Comparison of ENCODE assay signal across 22 cellular contexts in genomic region chr13:77250968-77251367, GRCh38.
DNase-seq lines count a peak whose midpoint lies in the region; ATAC-seq, FAIRE-seq and TF ChIP-seq lines count a peak whose summit lies in the region.
"Had no signal": no experiment of that assay in that cellular context is flagged by ENCODE, and none has a peak within 500 bp of the region (broad histone marks: within the 10 kb centered on the region; RNA-seq: fewer than 3 reads in every experiment).

No MANE protein-coding gene starts in this region.

- no peak overlapping the region for H2AK5ac ChIP-seq in H1 (ENCODE audit: low read depth, low read length)

- no peaks in the 10 kb centered on the region for H3K79me2 ChIP-seq in SK-N-SH (ENCODE audit: insufficient read depth)
- no peaks in the 10 kb centered on the region for H3K79me2 ChIP-seq in H1 (ENCODE audit: control insufficient read depth in 1 of 2, insufficient read depth in 2 of 2, low read length in 2 of 2)

- no peaks in the 10 kb centered on the region for H3K9me2 ChIP-seq in SK-N-SH

- peak overlapping the region; percentile 51; the same call in 1 of the 2 replicates for H4K8ac ChIP-seq in H1 (ENCODE audit: extremely low read depth, insufficient read depth, low read length)

- FAIRE-seq in H1 (lab: Jason Lieb, UNC) = no peak
- peak; percentile 36 for FAIRE-seq in islet of Langerhans (lab: Jason Lieb, UNC)
- FAIRE-seq: D721Med, GM12891 had no signal

- POLR2A ChIA-PET in SK-N-SH (lab: Yijun Ruan, JAX) = no interaction called here
- POLR2A ChIA-PET in H1 (lab: Charles Lee; ENCODE audit: partially characterized antibody) = no interaction called here

- H2BK120ac ChIP-seq in H1 (replicated peaks; ENCODE audit: low read depth, low read length) = no peak overlapping the region

- H3K36me3 ChIP-seq in SK-N-SH (replicated peaks in 1 of 2; ENCODE audit: control insufficient read depth in 1 of 2, insufficient read depth in 2 of 2, low read length in 1 of 2) (peaks cover 6 to 19% of the 10 kb centered on the region in 2 experiments), BE2C (peaks cover 17% of the 10 kb centered on the region), H1 (ENCODE audit: control insufficient read depth in 2 of 4, insufficient read depth in 4 of 4, low read length in 3 of 4) (peaks cover 0 to 3% (median 0%) of the 10 kb centered on the region in 4 experiments; a peak in 4 of 8 replicates)

- H3K14ac ChIP-seq in H1 (ENCODE audit: insufficient read length) = no peak overlapping the region

- no peak overlapping the region for H2BK15ac ChIP-seq in H1 (ENCODE audit: low read length)

- no peaks in the 10 kb centered on the region for H3K27me3 Mint-ChIP-seq in effector memory CD8-positive, alpha-beta T cell
- H3K27me3 Mint-ChIP-seq: B cell; CD4-positive, alpha-beta T cell; CD8-positive, alpha-beta memory T cell had no signal

- no peaks in the 10 kb centered on the region for H3F3A ChIP-seq in SK-N-SH (replicated peaks; ENCODE audit: insufficient read depth)

- no peak overlapping the region for H2BK12ac ChIP-seq in H1 (ENCODE audit: low read depth, low read length)

- TF ChIP-seq CTCF in SK-N-SH (IDR thresholded peaks at IDR 0.05) (no peak), BE2C (IDR thresholded peaks at IDR 0.05; ENCODE audit: low read depth, low read length) (no peak), H1 (IDR thresholded peaks at IDR 0.05; ENCODE audit: control extremely low read depth in 1 of 3, insufficient read depth in 1 of 3, low read depth in 1 of 3, low read length in 3 of 3) (no peak), GM13977 (IDR thresholded peaks at IDR 0.05; ENCODE audit: extremely low read depth, insufficient read depth, missing control alignments) (no peak)

- no peak overlapping the region for H4K5ac ChIP-seq in H1 (ENCODE audit: insufficient read length, low read depth, low read length)

- H3K4me3 ChIP-seq in SK-N-SH (ENCODE audit: low read depth in 2 of 2, low read length in 1 of 2) (no peak overlapping the region), BE2C (ENCODE audit: low read depth, low read length) (no peak overlapping the region), H1 (ENCODE audit: extremely low read depth in 1 of 4, insufficient read depth in 2 of 4, low read depth in 3 of 4, low read length in 4 of 4) (no peak overlapping the region)
- H3K4me3 ChIP-seq: BLaER1 treated with 17β-estradiol and CSF1 and Interleukin-3, amounts not matched to agents 10 nM and 100 nM had no signal

- 60% methylated on average over 3 of the region's 3 CpGs for whole genome bisulfite sequencing in SK-N-SH (ENCODE audit: low lambda C conversion rate)
- WGBS in H1 (ENCODE audit: extremely low coverage in 1 of 2, insufficient coverage in 1 of 2, insufficient read length in 1 of 2, insufficient replicate concordance in 2 of 2, low coverage in 1 of 2, low lambda C conversion rate in 2 of 2, missing lambda C conversion rate in 1 of 2), 2 experiments = 94% methylated on average over 3 of the region's 3 CpGs; no CpG with 5 or more reads in 1 of the 2 experiments

- no peak overlapping the region for H2BK20ac ChIP-seq in H1 (ENCODE audit: low read length)

- H3K4me2 ChIP-seq in SK-N-SH (no peak overlapping the region), H1 (ENCODE audit: insufficient read depth in 1 of 2, low read depth in 2 of 2, low read length in 2 of 2) (no peak overlapping the region)
- H3K4me2 ChIP-seq: BLaER1 treated with 17β-estradiol and CSF1 and Interleukin-3, amounts not matched to agents 10 nM and 100 nM had no signal

- CTCF ChIA-PET in SK-N-SH (lab: Yijun Ruan, JAX) (no interaction called here), H1 (lab: Charles Lee; ENCODE audit: partially characterized antibody) (no interaction called here)

- H4K91ac ChIP-seq in H1 (replicated peaks; ENCODE audit: insufficient read length, low read length) = no peak overlapping the region

- peaks cover 16 to 37% of the 10 kb centered on the region in 2 donors for H3K4me1 Mint-ChIP-seq in effector memory CD8-positive, alpha-beta T cell (ENCODE audit: low read depth in 2 of 2)
- H3K4me1 Mint-ChIP-seq: CD14-positive monocyte had no signal

- H3K56ac ChIP-seq in H1 (replicated peaks; ENCODE audit: insufficient read length, low read depth, low read length) = no peak overlapping the region

- no peak overlapping the region for H2BK5ac ChIP-seq in H1 (ENCODE audit: low read depth, low read length)

- H3K79me1 ChIP-seq in H1 (ENCODE audit: low read depth, low read length) = no peaks in the 10 kb centered on the region

- no peaks in the 10 kb centered on the region for H3K27me3 ChIP-seq in SK-N-SH (ENCODE audit: insufficient read depth)
- H3K27me3 ChIP-seq in BE2C = no peaks in the 10 kb centered on the region
- no peaks in the 10 kb centered on the region for H3K27me3 ChIP-seq in H1 (replicated peaks in 1 of 4; ENCODE audit: control insufficient read depth in 3 of 4, extremely low read depth in 1 of 4, insufficient read depth in 3 of 4, low read length in 3 of 4)
- H3K27me3 ChIP-seq: BLaER1 treated with 17β-estradiol and CSF1 and Interleukin-3, amounts not matched to agents 10 nM and 100 nM had no signal

- H3K23me2 ChIP-seq in H1 (ENCODE audit: low read depth, low read length) = no peaks in the 10 kb centered on the region

- TF ChIP-seq EP300 in SK-N-SH (IDR thresholded peaks at IDR 0.05; ENCODE audit: borderline replicate concordance in 1 of 2, low read depth in 1 of 2, low read length in 1 of 2) (no peak), H1 (IDR thresholded peaks at IDR 0.05; ENCODE audit: borderline replicate concordance in 1 of 2, low read depth in 2 of 2, low read length in 2 of 2) (no peak)

- TF ChIP-seq RAD21 in SK-N-SH (IDR thresholded peaks at IDR 0.05; ENCODE audit: low read length) = no peak
- TF ChIP-seq RAD21 in H1 (IDR thresholded peaks at IDR 0.05 in 1 of 2, conservative IDR thresholded peaks at IDR 0.05 in 1 of 2; ENCODE audit: low read depth in 2 of 2, low read length in 2 of 2) = no peak

- no peak for ATAC-seq in SK-N-SH treated with all-trans-retinoic acid at 6 μM for 48 hours
- ATAC-seq in GM21526 (IDR thresholded peaks at IDR 0.05; ENCODE audit: low FRiP score, unreplicated experiment) = no peak
- ATAC-seq in effector memory CD8-positive, alpha-beta T cell (replicated peaks) = no peak

- H3K27ac Mint-ChIP-seq in effector memory CD8-positive, alpha-beta T cell = peak overlapping the region in 1 of 2 donors; percentile 1

- H3K4me1 ChIP-seq in SK-N-SH (ENCODE audit: control insufficient read depth in 1 of 2, insufficient read depth in 2 of 2, low read depth in 1 of 2, low read length in 1 of 2) = no peaks in the 10 kb centered on the region; a peak in 1 of 4 replicates
- no peaks in the 10 kb centered on the region for H3K4me1 ChIP-seq in BE2C
- H3K4me1 ChIP-seq in H1 (replicated peaks in 1 of 4; ENCODE audit: control insufficient read depth in 3 of 4, insufficient read depth in 4 of 4, low read length in 3 of 4) = no peaks in the 10 kb centered on the region
- H3K4me1 ChIP-seq: BLaER1 treated with 17β-estradiol and CSF1 and Interleukin-3, amounts not matched to agents 10 nM and 100 nM had no signal

- H3K9me3 ChIP-seq in SK-N-SH = no peaks in the 10 kb centered on the region
- H3K9me3 ChIP-seq in BE2C = no peaks in the 10 kb centered on the region
- H3K9me3 ChIP-seq in H1 (ENCODE audit: insufficient read depth in 2 of 2, low read depth in 1 of 2, low read length in 1 of 2) = no peaks in the 10 kb centered on the region

- no peak overlapping the region for H3K4me3 Mint-ChIP-seq in effector memory CD8-positive, alpha-beta T cell
- H3K4me3 Mint-ChIP-seq: B cell; CD14-positive monocyte; CD4-positive, alpha-beta T cell; CD8-positive, alpha-beta memory T cell had no signal

- H3K9me3 Mint-ChIP-seq in effector memory CD8-positive, alpha-beta T cell = no peaks in the 10 kb centered on the region
- H3K9me3 Mint-ChIP-seq: CD14-positive monocyte; CD4-positive, alpha-beta T cell; CD8-positive, alpha-beta memory T cell had no signal

- H3K23ac ChIP-seq in H1 (ENCODE audit: insufficient read length) = no peak overlapping the region

- H3K18ac ChIP-seq in H1 (ENCODE audit: extremely low read depth, low read length) = no peak overlapping the region

- in situ Hi-C loops in GM13977 (cut with MboI; ENCODE audit: low pct_unique_long_range_greater_than_20kb, low sequenced_read_pairs, unreplicated experiment) = no loop called here

- TF ChIP-seq POLR2A in H1 (IDR thresholded peaks at IDR 0.05; ENCODE audit: control extremely low read depth in 1 of 2, low read depth in 2 of 2, low read length in 2 of 2) = no peak

- H3K36me3 Mint-ChIP-seq in effector memory CD8-positive, alpha-beta T cell (ENCODE audit: insufficient read depth) = peaks cover 17% of the 10 kb centered on the region

- H3K9ac ChIP-seq in SK-N-SH (no peak overlapping the region), H1 (replicated peaks in 1 of 4; ENCODE audit: extremely low read depth in 1 of 4, low read depth in 3 of 4, low read length in 3 of 4) (no peak overlapping the region)
- H3K9ac ChIP-seq: BLaER1 treated with 17β-estradiol and CSF1 and Interleukin-3, amounts not matched to agents 10 nM and 100 nM had no signal

- no peak overlapping the region for H3K4ac ChIP-seq in H1 (replicated peaks; ENCODE audit: insufficient read length, low read depth, low read length)

- H4K20me1 ChIP-seq in SK-N-SH (ENCODE audit: insufficient read depth) = no peaks in the 10 kb centered on the region
- no peaks in the 10 kb centered on the region for H4K20me1 ChIP-seq in H1 (replicated peaks in 1 of 2; ENCODE audit: control insufficient read depth in 1 of 2, insufficient read depth in 2 of 2, low read length in 2 of 2)
- H4K20me1 ChIP-seq: BLaER1 treated with 17β-estradiol and CSF1 and Interleukin-3, amounts not matched to agents 10 nM and 100 nM had no signal

- no peak overlapping the region for H2AFZ ChIP-seq in SK-N-SH (ENCODE audit: low read depth)
- H2AFZ ChIP-seq in H1 (ENCODE audit: low read length) = no peak overlapping the region

- DNase-seq in SK-N-SH (peak; percentile 8), BE2C (peak; percentile 48), H1 (ENCODE audit: low read depth in 1 of 2, low spot score in 2 of 2) (no peak), GM13977 (ENCODE audit: low spot score) (no peak)
- DNase-seq in effector memory CD8-positive, alpha-beta T cell = no peak
- DNase-seq: CD4-positive, alpha-beta T cell; CD8-positive, alpha-beta memory T cell; DMS53; DMS79 treated with DMSO at 0.1 percent for 48 hours; GF-D8; GOT3; H7; HCEC 1CT had no signal

- H3K27ac ChIP-seq in SK-N-SH (ENCODE audit: low read depth in 2 of 2, low read length in 1 of 2) (0 out of 4 replicates have a peak overlapping the region, but pooled peaks of 1 of the 2 experiments have one; percentile 16), H1 (ENCODE audit: low read depth, low read length) (no peak overlapping the region)
- H3K27ac ChIP-seq: 22Rv1; BLaER1 treated with 17β-estradiol and CSF1 and Interleukin-3, amounts not matched to agents 10 nM and 100 nM had no signal

TF ChIP-seq in SK-N-SH treated with all-trans-retinoic acid at 6 μM for 48 hours, 23 proteins besides CTCF, POLR2A, EP300 and RAD21 (continues in another document):
- TF ChIP-seq ZNF70 (CRISPR knock-in tag; IDR thresholded peaks at IDR 0.05) (no peak), CSDC2 (CRISPR knock-in tag; IDR thresholded peaks at IDR 0.05) (no peak), BACH2 (CRISPR knock-in tag; IDR thresholded peaks at IDR 0.05; ENCODE audit: borderline replicate concordance) (no peak)

TF ChIP-seq in H1, 55 proteins besides CTCF, POLR2A, EP300 and RAD21 (continues in another document):
- TF ChIP-seq JUND (IDR thresholded peaks at IDR 0.05; ENCODE audit: low read length) = no peak
- TF ChIP-seq CEBPB (IDR thresholded peaks at IDR 0.05; ENCODE audit: low read depth, low read length) = no peak
- no peak for TF ChIP-seq TEAD4 (IDR thresholded peaks at IDR 0.05; ENCODE audit: low read depth, low read length)

Comparison
In these comparisons a context has a peak if more than half of its experiments do, and no peak if none do; other contexts are left out.
1. DNase-seq: peak in SK-N-SH (single experiment) and BE2C (single experiment); none in H1 (0 of 2), GM13977 (single experiment) and effector memory CD8-positive, alpha-beta T cell (0 of 3).